In genomic region chr4:138110815-138111214, GRCh38 we compare ENCODE assay signal across 12 cellular contexts.
A peak's percentile ranks its signal among the peaks of the same experiment; 100 is the strongest.
DNase-seq lines count a peak whose midpoint lies in the region; ATAC-seq and TF ChIP-seq lines count a peak whose summit lies in the region.
"Had no signal": no experiment of that assay in that cellular context is flagged by ENCODE, and none has a peak within 500 bp of the region (broad histone marks: within the 10 kb centered on the region; RNA-seq: fewer than 3 reads in every experiment).

No MANE protein-coding gene starts in this region.

- H4K20me1 ChIP-seq in IMR-90 (ENCODE audit: insufficient read depth, low read length) = no peaks in the 10 kb centered on the region

- peaks cover 5% of the 10 kb centered on the region for H3K4me1 ChIP-seq in IMR-90 (ENCODE audit: control insufficient read depth, insufficient read depth, low read length)

- H3K4me2 ChIP-seq in IMR-90 (ENCODE audit: low read depth, low read length) = no peak overlapping the region

- H4K91ac ChIP-seq in IMR-90 (ENCODE audit: insufficient read depth, low read depth, low read length) = no peak overlapping the region

- ATAC-seq in GM21529 (IDR thresholded peaks at IDR 0.05; ENCODE audit: unreplicated experiment) = peak; percentile 44
- no peak; the same call in 1 of the 2 replicates for ATAC-seq in IMR-90 (ENCODE audit: low read depth)
- no peak for ATAC-seq in HG02938 (IDR thresholded peaks at IDR 0.05; ENCODE audit: unreplicated experiment)

- H3K27ac ChIP-seq in IMR-90 (ENCODE audit: insufficient read depth, low read length) = no peak overlapping the region
- peak overlapping the region; percentile 79 for H3K27ac ChIP-seq in epithelial cell of prostate
- H3K27ac ChIP-seq: SK-N-MC had no signal

- H3K27me3 ChIP-seq in IMR-90 (ENCODE audit: control insufficient read depth, insufficient read depth, low read length) = no peaks in the 10 kb centered on the region

- no peak overlapping the region for H2AFZ ChIP-seq in IMR-90 (replicated peaks; ENCODE audit: low read length, poor library complexity)

- no peak overlapping the region for H3K14ac ChIP-seq in IMR-90 (replicated peaks; ENCODE audit: low read depth, low read length)

- H2AK9ac ChIP-seq in IMR-90 (replicated peaks; ENCODE audit: low read depth, low read length, poor library complexity) = no peak overlapping the region

- no peak overlapping the region for H3K4me3 ChIP-seq in IMR-90 (ENCODE audit: insufficient read depth, low read depth, low read length)
- H3K4me3 ChIP-seq: SK-N-MC had no signal

- H3K9ac ChIP-seq in IMR-90 (ENCODE audit: low read depth, low read length) = no peak overlapping the region

- H3K79me1 ChIP-seq in IMR-90 (ENCODE audit: low read depth in 1 of 2, low read length in 2 of 2) = no peaks in the 10 kb centered on the region

- 0 out of 2 replicates have a peak, but pooled peaks cover 3% of the 10 kb centered on the region for H3K9me1 ChIP-seq in IMR-90 (ENCODE audit: insufficient read depth, low read length)

- H4K8ac ChIP-seq in IMR-90 (ENCODE audit: low read depth in 2 of 2, low read length in 2 of 2) = no peak overlapping the region; a peak in 1 of 4 replicates

- dilution Hi-C loops in IMR-90 (cut with HindIII; ENCODE audit: low sequenced_read_pairs, unreplicated experiment) = no loop called here

- WGBS in IMR-90 (ENCODE audit: extremely low coverage in 2 of 2, insufficient read length in 1 of 2), 2 experiments = no CpG with 5 or more reads among the region's 1 CpG

- no peaks in the 10 kb centered on the region; the same call in 1 of the 2 replicates for H3K9me3 ChIP-seq in IMR-90 (ENCODE audit: control insufficient read depth, insufficient read depth, low read length)

- CTCF ChIA-PET in IMR-90 (lab: Yijun Ruan, JAX) = interaction anchor here (1.4 kb wide), 1 partner anchor 20 kb away, joined by 4 read pairs; no protein-coding TSS in a partner anchor
- CTCF ChIA-PET in GM10248 (lab: Yijun Ruan, JAX) = interaction anchor here (1.0 to 1.9 kb wide), 5 partner anchors 20 to 570 kb away, joined by 3 to 13 read pairs (median 4); no protein-coding TSS in a partner anchor

- in situ Hi-C loops in IMR-90 (cut with MboI; ENCODE audit: low sequenced_read_pairs) = no loop called here

- no peak for TF ChIP-seq POLR2A in IMR-90 (IDR thresholded peaks at IDR 0.05; ENCODE audit: low read depth, low read length)

- no peaks in the 10 kb centered on the region for H3K36me3 ChIP-seq in IMR-90 (ENCODE audit: control insufficient read depth, insufficient read depth, low read length)

- POLR2A ChIA-PET in IMR-90 (lab: Charles Lee; ENCODE audit: unreplicated experiment) (no interaction called here), GM10248 (lab: Yijun Ruan, JAX) (no interaction called here)

- no peak overlapping the region for H2BK120ac ChIP-seq in IMR-90 (ENCODE audit: low read depth, low read length)

- no peak for TF ChIP-seq RAD21 in IMR-90 (IDR thresholded peaks at IDR 0.05; ENCODE audit: low read length)

- no peak overlapping the region for H4K5ac ChIP-seq in IMR-90 (ENCODE audit: low read depth, low read length)

- intact Hi-C loops in IMR-90 (cut with micrococcal nuclease) = no loop called here

- no peak overlapping the region for H3K56ac ChIP-seq in IMR-90 (ENCODE audit: extremely low read depth, insufficient read depth, low read length)

- TF ChIP-seq CTCF in IMR-90 (conservative IDR thresholded peaks at IDR 0.05; ENCODE audit: low read depth, low read length) (no peak), GM10248 (IDR thresholded peaks at IDR 0.05; ENCODE audit: control extremely low read depth, extremely low read depth, low read depth, missing control alignments) (no peak)

- no peak overlapping the region for H2BK15ac ChIP-seq in IMR-90 (ENCODE audit: low read depth, low read length)

- no peak overlapping the region for H2AK5ac ChIP-seq in IMR-90 (ENCODE audit: low read depth, low read length)

- BruUV-seq in IMR-90 (replicated peaks; lab: Mats Ljungman, UMichigan) = no TSS peak

- H2BK5ac ChIP-seq in IMR-90 (ENCODE audit: low read depth, low read length, poor library complexity, severe bottlenecking) = no peak overlapping the region

- no peak overlapping the region for H3K4ac ChIP-seq in IMR-90 (ENCODE audit: low read depth, low read length)

- no peak overlapping the region for H3K23ac ChIP-seq in IMR-90 (ENCODE audit: low read depth, low read length)

- no peak overlapping the region for H3K18ac ChIP-seq in IMR-90 (ENCODE audit: low read depth, low read length)

- DNase-seq in A172 (ENCODE audit: low spot score) (peak; percentile 32), IMR-90 (peak; percentile 8), epithelial cell of prostate (ENCODE audit: low read depth, low spot score) (no peak), midbrain (lab: John Stamatoyannopoulos, UW) (no peak), GM10248 (ENCODE audit: extremely low spot score) (no peak)
- DNase-seq in activated CD4-positive, alpha-beta T cell treated with anti-CD3 and anti-CD28 coated beads for 4 hours = no peak
- DNase-seq: activated effector memory CD4-positive, alpha-beta T cell treated with anti-CD3 and anti-CD28 coated beads, Interleukin-2, amount 50 U/mL, for 16 hours; MM.1S; NCI-H2171 treated with DMSO at 0.1 percent for 48 hours had no signal

- no peak overlapping the region for H2BK20ac ChIP-seq in IMR-90 (ENCODE audit: low read depth, low read length)

TF ChIP-seq in IMR-90, 13 proteins besides CTCF, POLR2A, EP300 and RAD21:
- no peak for TF ChIP-seq RFX5 (IDR thresholded peaks at IDR 0.05; ENCODE audit: low read depth, low read length)
- TF ChIP-seq SMC3 (IDR thresholded peaks at IDR 0.05; ENCODE audit: low read depth, low read length) = no peak
- TF ChIP-seq CEBPB (IDR thresholded peaks at IDR 0.05; ENCODE audit: low read depth, low read length) = no peak
- TF ChIP-seq, protein P1, sequence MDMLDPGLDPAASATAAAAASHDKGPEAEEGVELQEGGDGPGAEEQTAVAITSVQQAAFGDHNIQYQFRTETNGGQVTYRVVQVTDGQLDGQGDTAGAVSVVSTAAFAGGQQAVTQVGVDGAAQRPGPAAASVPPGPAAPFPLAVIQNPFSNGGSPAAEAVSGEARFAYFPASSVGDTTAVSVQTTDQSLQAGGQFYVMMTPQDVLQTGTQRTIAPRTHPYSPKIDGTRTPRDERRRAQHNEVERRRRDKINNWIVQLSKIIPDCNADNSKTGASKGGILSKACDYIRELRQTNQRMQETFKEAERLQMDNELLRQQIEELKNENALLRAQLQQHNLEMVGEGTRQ (IDR thresholded peaks at IDR 0.05; ENCODE audit: low read depth, low read length) = no peak
- no peak for TF ChIP-seq CHD1 (IDR thresholded peaks at IDR 0.05; ENCODE audit: low read depth, low read length)
- no peak for TF ChIP-seq MAFK (IDR thresholded peaks at IDR 0.05; ENCODE audit: low read depth, low read length)
- TF ChIP-seq MXI1 (IDR thresholded peaks at IDR 0.05; ENCODE audit: borderline replicate concordance, low read depth, low read length) = no peak
- TF ChIP-seq NFE2L2 (IDR thresholded peaks at IDR 0.05; ENCODE audit: low read depth, low read length) = no peak

Comparison
In these comparisons a context has a peak if more than half of its experiments do, and no peak if none do; other contexts are left out.
1. DNase-seq: peak in A172 (single experiment) and IMR-90 (single experiment); none in epithelial cell of prostate (single experiment), midbrain (single experiment), GM10248 (single experiment) and activated CD4-positive, alpha-beta T cell treated with anti-CD3 and anti-CD28 coated beads for 4 hours (0 of 2).